Comparison of ENCODE assay signal across 8 cellular contexts in the genomic region with DNA sequence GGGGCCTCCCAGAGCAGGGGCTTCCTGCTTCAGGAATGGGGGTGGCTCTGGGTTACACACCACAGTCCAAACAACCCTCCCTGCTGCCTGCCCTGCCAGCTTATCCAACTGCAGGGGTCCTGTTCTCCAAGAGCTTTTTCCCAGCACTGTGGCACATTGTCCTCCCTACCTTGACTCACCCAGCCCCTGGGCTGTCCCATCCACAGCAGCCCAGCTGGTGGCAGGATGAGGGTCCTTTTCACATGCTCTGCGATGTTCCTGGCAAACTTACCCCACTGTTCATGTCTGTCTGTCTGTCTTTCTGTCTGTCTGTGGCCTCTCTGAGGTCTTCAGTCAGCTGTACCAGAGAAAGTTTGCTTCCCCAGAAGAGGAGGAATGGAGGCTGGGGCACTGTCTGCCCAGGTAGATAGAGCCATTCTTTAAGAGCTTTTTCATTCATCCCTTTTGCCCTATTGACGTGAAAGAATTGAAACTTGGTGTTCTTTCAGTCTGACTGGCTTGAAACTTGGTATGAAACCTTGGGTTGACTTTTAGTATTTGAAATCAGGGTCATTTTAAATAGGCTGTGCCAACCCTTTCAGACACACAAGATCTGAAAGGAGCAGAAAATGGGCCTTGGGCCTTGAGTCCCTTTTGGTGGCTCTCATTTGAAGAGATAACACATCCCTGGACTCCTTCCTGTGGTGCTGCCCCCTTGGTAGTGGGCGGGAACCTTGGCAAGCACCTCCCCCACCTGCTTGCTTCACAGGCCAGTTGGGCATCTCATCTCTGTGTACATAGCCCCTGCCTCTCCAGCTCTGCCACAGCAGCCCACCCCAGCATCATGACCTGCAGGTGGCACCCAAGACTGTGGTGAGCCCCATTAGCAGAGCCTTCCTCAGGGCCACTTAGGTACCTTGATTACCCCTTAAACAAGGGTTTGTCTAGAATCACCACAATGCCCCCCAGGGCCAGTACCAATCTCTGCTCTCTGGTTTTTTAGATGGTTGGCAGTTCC.
DNase-seq lines count a peak whose midpoint lies in the region; ATAC-seq and TF ChIP-seq lines count a peak whose summit lies in the region.

No MANE protein-coding gene starts in this region.

- no peak overlapping the region for H3K4me3 ChIP-seq in dorsolateral prefrontal cortex

- TF ChIP-seq CTCF in GM13976 (IDR thresholded peaks at IDR 0.05; ENCODE audit: borderline replicate concordance, control extremely low read depth, extremely low read depth, insufficient read depth, missing control alignments) (no peak), dorsolateral prefrontal cortex (IDR thresholded peaks at IDR 0.05 in 54 of 56, conservative IDR thresholded peaks at IDR 0.05 in 2 of 56; ENCODE audit: low read depth in 1 of 56, partially characterized antibody in 56 of 56) (peak in 31 of 56 donors; percentile 11 to 51 (median 26)), type B pancreatic cell (conservative IDR thresholded peaks at IDR 0.05) (no peak)

- no peaks in the 10 kb centered on the region for H3K27me3 ChIP-seq in dorsolateral prefrontal cortex

- DNase-seq in GM13976 (ENCODE audit: low spot score): peak; percentile 45
- DNase-seq in T-helper 2 cell treated with Interferon-gamma antibody and Interleukin-4, amounts not matched to agents 5 μg/mL and 100 μg/mL, for 36 hours (ENCODE audit: low spot score): peak; percentile 27
- peak in 1 of 10 donors; percentile 1 for DNase-seq in dorsolateral prefrontal cortex
- no peak for DNase-seq in sciatic nerve (ENCODE audit: low spot score)
- no peak for DNase-seq in NCI-H2081 treated with DMSO at 0.1 percent for 48 hours (lab: John Stamatoyannopoulos, UW)
- no peak for DNase-seq in type B pancreatic cell (ENCODE audit: extremely low spot score, unreplicated experiment)
- no peak for DNase-seq in cerebellar cortex (ENCODE audit: low spot score)

- peaks cover 7% of the 10 kb centered on the region for H3K9me3 Mint-ChIP-seq in T-helper 2 cell treated with Interferon-gamma antibody and Interleukin-4, amounts not matched to agents 5 μg/mL and 100 μg/mL, for 36 hours
- H3K9me3 Mint-ChIP-seq in type B pancreatic cell: no peaks in the 10 kb centered on the region

- ATAC-seq in sciatic nerve: peak; percentile 61
- no peak for ATAC-seq in HG03354 (IDR thresholded peaks at IDR 0.05; ENCODE audit: poor library complexity, severe bottlenecking, unreplicated experiment)

- H3K27ac Mint-ChIP-seq in T-helper 2 cell treated with Interferon-gamma antibody and Interleukin-4, amounts not matched to agents 5 μg/mL and 100 μg/mL, for 36 hours: peak overlapping the region; percentile 17
- no peak overlapping the region for H3K27ac Mint-ChIP-seq in type B pancreatic cell

- no peaks in the 10 kb centered on the region for H3K27me3 Mint-ChIP-seq in T-helper 2 cell treated with Interferon-gamma antibody and Interleukin-4, amounts not matched to agents 5 μg/mL and 100 μg/mL, for 36 hours (ENCODE audit: low read depth)
- H3K27me3 Mint-ChIP-seq in type B pancreatic cell: no peaks in the 10 kb centered on the region

- H3K4me1 Mint-ChIP-seq in T-helper 2 cell treated with Interferon-gamma antibody and Interleukin-4, amounts not matched to agents 5 μg/mL and 100 μg/mL, for 36 hours (ENCODE audit: low read depth): peaks cover 26% of the 10 kb centered on the region
- H3K4me1 Mint-ChIP-seq in type B pancreatic cell (ENCODE audit: unreplicated experiment): no peaks in the 10 kb centered on the region

- peak overlapping the region in 57 of 59 donors; percentile 6 to 94 (median 75) for H3K27ac ChIP-seq in dorsolateral prefrontal cortex

- intact Hi-C loops in dorsolateral prefrontal cortex (cut with DNase I): loop anchor here in 1 of 2 donors (5.0 kb wide), 1 partner anchor 51 kb away; no protein-coding TSS in a partner anchor
- intact Hi-C loops in sciatic nerve (cut with DNase I): loop anchor here (10.0 kb wide), 1 partner anchor 68 kb away; no protein-coding TSS in a partner anchor

- peaks cover 49% of the 10 kb centered on the region for H3K36me3 Mint-ChIP-seq in T-helper 2 cell treated with Interferon-gamma antibody and Interleukin-4, amounts not matched to agents 5 μg/mL and 100 μg/mL, for 36 hours (ENCODE audit: low read depth)
- H3K36me3 Mint-ChIP-seq in type B pancreatic cell: peaks cover 20% of the 10 kb centered on the region

- no peak overlapping the region for H3K4me3 Mint-ChIP-seq in T-helper 2 cell treated with Interferon-gamma antibody and Interleukin-4, amounts not matched to agents 5 μg/mL and 100 μg/mL, for 36 hours
- no peak overlapping the region for H3K4me3 Mint-ChIP-seq in type B pancreatic cell

- in situ Hi-C loops in GM13976 (cut with MboI; ENCODE audit: low sequenced_read_pairs, unreplicated experiment): no loop called here

Comparison
In these comparisons a context has a peak if more than half of its experiments do, and no peak if none do; other contexts are left out.
1. DNase-seq: peak in GM13976 (single experiment) and T-helper 2 cell treated with Interferon-gamma antibody and Interleukin-4, amounts not matched to agents 5 μg/mL and 100 μg/mL, for 36 hours (single experiment); none in sciatic nerve (single experiment), NCI-H2081 treated with DMSO at 0.1 percent for 48 hours (single experiment), type B pancreatic cell (single experiment) and cerebellar cortex (single experiment).
2. CTCF ChIP-seq: peak in dorsolateral prefrontal cortex (31 of 56); none in GM13976 (single experiment) and type B pancreatic cell (single experiment).